In genomic region chr1:62286778-62287224, GRCh38 we compare ENCODE assay signal across 1 cellular context.
A peak's percentile ranks its signal among the peaks of the same experiment; 100 is the strongest.
TF ChIP-seq lines count a peak whose summit lies in the region.

No MANE protein-coding gene starts in this region.

TF ChIP-seq in WTC11, 78 proteins besides CTCF, POLR2A, EP300 and RAD21 (continued from another document and continues in another):
- TF ChIP-seq PREB (CRISPR knock-in tag; IDR thresholded peaks at IDR 0.05; ENCODE audit: borderline replicate concordance) (no peak), JUN (CRISPR knock-in tag; IDR thresholded peaks at IDR 0.05) (no peak), ZNF263 (CRISPR knock-in tag; IDR thresholded peaks at IDR 0.05; ENCODE audit: low read depth) (no peak), TCF7 (CRISPR knock-in tag; IDR thresholded peaks at IDR 0.05; ENCODE audit: low read depth) (no peak), IRF2 (CRISPR knock-in tag; IDR thresholded peaks at IDR 0.05; ENCODE audit: borderline replicate concordance, low read depth) (no peak), GTF2I (CRISPR knock-in tag; conservative IDR thresholded peaks at IDR 0.05) (no peak), CREM (CRISPR knock-in tag; IDR thresholded peaks at IDR 0.05) (no peak), ZNF317 (CRISPR knock-in tag; IDR thresholded peaks at IDR 0.05; ENCODE audit: borderline replicate concordance, low read depth) (no peak), NR3C1 (CRISPR knock-in tag; conservative IDR thresholded peaks at IDR 0.05; ENCODE audit: low read depth) (no peak), SMAD3 (CRISPR knock-in tag; IDR thresholded peaks at IDR 0.05; ENCODE audit: borderline replicate concordance) (peak; percentile 51; the same call in 1 of the 2 replicates), SP1 (CRISPR knock-in tag; conservative IDR thresholded peaks at IDR 0.05) (0 out of 2 replicates have a peak, but pooled peaks have one; percentile 48), PRRX2 (CRISPR knock-in tag; IDR thresholded peaks at IDR 0.05) (no peak), NR2C2 (CRISPR knock-in tag; IDR thresholded peaks at IDR 0.05) (no peak), FOXK1 (CRISPR knock-in tag; IDR thresholded peaks at IDR 0.05) (0 out of 2 replicates have a peak, but pooled peaks have one; percentile 49), USF1 (CRISPR knock-in tag; IDR thresholded peaks at IDR 0.05) (no peak), GRHL2 (CRISPR knock-in tag; IDR thresholded peaks at IDR 0.05; ENCODE audit: insufficient replicate concordance, severe bottlenecking) (no peak), NR1H2 (CRISPR knock-in tag; IDR thresholded peaks at IDR 0.05) (no peak), AR (CRISPR knock-in tag; IDR thresholded peaks at IDR 0.05) (no peak), JAZF1 (CRISPR knock-in tag; IDR thresholded peaks at IDR 0.05) (no peak), AFF4 (CRISPR knock-in tag; IDR thresholded peaks at IDR 0.05; ENCODE audit: borderline replicate concordance) (no peak), ATF6 (CRISPR knock-in tag; IDR thresholded peaks at IDR 0.05) (no peak), EMX1 (CRISPR knock-in tag; IDR thresholded peaks at IDR 0.05) (no peak), PRDM15 (CRISPR knock-in tag; IDR thresholded peaks at IDR 0.05) (no peak), KAT7 (CRISPR knock-in tag; IDR thresholded peaks at IDR 0.05; ENCODE audit: borderline replicate concordance) (no peak), ZNF423 (CRISPR knock-in tag; IDR thresholded peaks at IDR 0.05) (peak; percentile 6; the same call in 1 of the 2 replicates), MLX (CRISPR knock-in tag; IDR thresholded peaks at IDR 0.05) (no peak), NFATC4 (CRISPR knock-in tag; IDR thresholded peaks at IDR 0.05) (no peak), MYBL2 (CRISPR knock-in tag; IDR thresholded peaks at IDR 0.05) (no peak), SOX15 (CRISPR knock-in tag; IDR thresholded peaks at IDR 0.05) (no peak), ETV6 (CRISPR knock-in tag; IDR thresholded peaks at IDR 0.05) (peak; percentile 37; the same call in 1 of the 2 replicates), FOXJ3 (CRISPR knock-in tag; IDR thresholded peaks at IDR 0.05; ENCODE audit: borderline replicate concordance) (no peak)
- TF ChIP-seq, protein P1, sequence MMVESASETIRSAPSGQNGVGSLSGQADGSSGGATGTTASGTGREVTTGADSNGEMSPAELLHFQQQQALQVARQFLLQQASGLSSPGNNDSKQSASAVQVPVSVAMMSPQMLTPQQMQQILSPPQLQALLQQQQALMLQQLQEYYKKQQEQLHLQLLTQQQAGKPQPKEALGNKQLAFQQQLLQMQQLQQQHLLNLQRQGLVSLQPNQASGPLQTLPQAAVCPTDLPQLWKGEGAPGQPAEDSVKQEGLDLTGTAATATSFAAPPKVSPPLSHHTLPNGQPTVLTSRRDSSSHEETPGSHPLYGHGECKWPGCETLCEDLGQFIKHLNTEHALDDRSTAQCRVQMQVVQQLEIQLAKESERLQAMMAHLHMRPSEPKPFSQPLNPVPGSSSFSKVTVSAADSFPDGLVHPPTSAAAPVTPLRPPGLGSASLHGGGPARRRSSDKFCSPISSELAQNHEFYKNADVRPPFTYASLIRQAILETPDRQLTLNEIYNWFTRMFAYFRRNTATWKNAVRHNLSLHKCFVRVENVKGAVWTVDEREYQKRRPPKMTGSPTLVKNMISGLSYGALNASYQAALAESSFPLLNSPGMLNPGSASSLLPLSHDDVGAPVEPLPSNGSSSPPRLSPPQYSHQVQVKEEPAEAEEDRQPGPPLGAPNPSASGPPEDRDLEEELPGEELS (CRISPR knock-in tag; IDR thresholded peaks at IDR 0.05), result peak; percentile 39; the same call in 1 of the 2 replicates
- TF ChIP-seq, protein P2, sequence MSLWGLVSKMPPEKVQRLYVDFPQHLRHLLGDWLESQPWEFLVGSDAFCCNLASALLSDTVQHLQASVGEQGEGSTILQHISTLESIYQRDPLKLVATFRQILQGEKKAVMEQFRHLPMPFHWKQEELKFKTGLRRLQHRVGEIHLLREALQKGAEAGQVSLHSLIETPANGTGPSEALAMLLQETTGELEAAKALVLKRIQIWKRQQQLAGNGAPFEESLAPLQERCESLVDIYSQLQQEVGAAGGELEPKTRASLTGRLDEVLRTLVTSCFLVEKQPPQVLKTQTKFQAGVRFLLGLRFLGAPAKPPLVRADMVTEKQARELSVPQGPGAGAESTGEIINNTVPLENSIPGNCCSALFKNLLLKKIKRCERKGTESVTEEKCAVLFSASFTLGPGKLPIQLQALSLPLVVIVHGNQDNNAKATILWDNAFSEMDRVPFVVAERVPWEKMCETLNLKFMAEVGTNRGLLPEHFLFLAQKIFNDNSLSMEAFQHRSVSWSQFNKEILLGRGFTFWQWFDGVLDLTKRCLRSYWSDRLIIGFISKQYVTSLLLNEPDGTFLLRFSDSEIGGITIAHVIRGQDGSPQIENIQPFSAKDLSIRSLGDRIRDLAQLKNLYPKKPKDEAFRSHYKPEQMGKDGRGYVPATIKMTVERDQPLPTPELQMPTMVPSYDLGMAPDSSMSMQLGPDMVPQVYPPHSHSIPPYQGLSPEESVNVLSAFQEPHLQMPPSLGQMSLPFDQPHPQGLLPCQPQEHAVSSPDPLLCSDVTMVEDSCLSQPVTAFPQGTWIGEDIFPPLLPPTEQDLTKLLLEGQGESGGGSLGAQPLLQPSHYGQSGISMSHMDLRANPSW (CRISPR knock-in tag; conservative IDR thresholded peaks at IDR 0.05; ENCODE audit: low read depth), result no peak
- TF ChIP-seq, protein P3, sequence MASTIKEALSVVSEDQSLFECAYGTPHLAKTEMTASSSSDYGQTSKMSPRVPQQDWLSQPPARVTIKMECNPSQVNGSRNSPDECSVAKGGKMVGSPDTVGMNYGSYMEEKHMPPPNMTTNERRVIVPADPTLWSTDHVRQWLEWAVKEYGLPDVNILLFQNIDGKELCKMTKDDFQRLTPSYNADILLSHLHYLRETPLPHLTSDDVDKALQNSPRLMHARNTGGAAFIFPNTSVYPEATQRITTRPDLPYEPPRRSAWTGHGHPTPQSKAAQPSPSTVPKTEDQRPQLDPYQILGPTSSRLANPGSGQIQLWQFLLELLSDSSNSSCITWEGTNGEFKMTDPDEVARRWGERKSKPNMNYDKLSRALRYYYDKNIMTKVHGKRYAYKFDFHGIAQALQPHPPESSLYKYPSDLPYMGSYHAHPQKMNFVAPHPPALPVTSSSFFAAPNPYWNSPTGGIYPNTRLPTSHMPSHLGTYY (CRISPR knock-in tag; IDR thresholded peaks at IDR 0.05), result no peak
- TF ChIP-seq, protein P4, sequence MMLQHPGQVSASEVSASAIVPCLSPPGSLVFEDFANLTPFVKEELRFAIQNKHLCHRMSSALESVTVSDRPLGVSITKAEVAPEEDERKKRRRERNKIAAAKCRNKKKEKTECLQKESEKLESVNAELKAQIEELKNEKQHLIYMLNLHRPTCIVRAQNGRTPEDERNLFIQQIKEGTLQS (CRISPR knock-in tag; conservative IDR thresholded peaks at IDR 0.05), result no peak
